Comparison of ENCODE assay signal across 1 cellular context in genomic region chr19:49718991-49719390, GRCh38.
TF ChIP-seq lines count a peak whose summit lies in the region.

No MANE protein-coding gene starts in this region.

TF ChIP-seq in WTC11, 78 proteins besides CTCF, POLR2A, EP300 and RAD21:
- no peak for TF ChIP-seq ZBTB21 (CRISPR knock-in tag; IDR thresholded peaks at IDR 0.05; ENCODE audit: borderline replicate concordance)
- no peak for TF ChIP-seq GRHL2 (CRISPR knock-in tag; IDR thresholded peaks at IDR 0.05; ENCODE audit: insufficient replicate concordance, severe bottlenecking)
- TF ChIP-seq RORB (CRISPR knock-in tag; IDR thresholded peaks at IDR 0.05): no peak
- TF ChIP-seq, protein P1, sequence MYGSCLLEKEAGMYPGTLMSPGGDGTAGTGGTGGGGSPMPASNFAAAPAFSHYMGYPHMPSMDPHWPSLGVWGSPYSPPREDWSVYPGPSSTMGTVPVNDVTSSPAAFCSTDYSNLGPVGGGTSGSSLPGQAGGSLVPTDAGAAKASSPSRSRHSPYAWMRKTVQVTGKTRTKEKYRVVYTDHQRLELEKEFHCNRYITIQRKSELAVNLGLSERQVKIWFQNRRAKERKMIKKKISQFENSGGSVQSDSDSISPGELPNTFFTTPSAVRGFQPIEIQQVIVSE (CRISPR knock-in tag; IDR thresholded peaks at IDR 0.05; ENCODE audit: borderline replicate concordance): no peak
- no peak for TF ChIP-seq ELF4 (CRISPR knock-in tag; IDR thresholded peaks at IDR 0.05; ENCODE audit: low read depth)
- no peak for TF ChIP-seq TEAD4 (CRISPR knock-in tag; IDR thresholded peaks at IDR 0.05)
- no peak for TF ChIP-seq ZNF219 (CRISPR knock-in tag; IDR thresholded peaks at IDR 0.05; ENCODE audit: borderline replicate concordance)
- TF ChIP-seq, protein P2, sequence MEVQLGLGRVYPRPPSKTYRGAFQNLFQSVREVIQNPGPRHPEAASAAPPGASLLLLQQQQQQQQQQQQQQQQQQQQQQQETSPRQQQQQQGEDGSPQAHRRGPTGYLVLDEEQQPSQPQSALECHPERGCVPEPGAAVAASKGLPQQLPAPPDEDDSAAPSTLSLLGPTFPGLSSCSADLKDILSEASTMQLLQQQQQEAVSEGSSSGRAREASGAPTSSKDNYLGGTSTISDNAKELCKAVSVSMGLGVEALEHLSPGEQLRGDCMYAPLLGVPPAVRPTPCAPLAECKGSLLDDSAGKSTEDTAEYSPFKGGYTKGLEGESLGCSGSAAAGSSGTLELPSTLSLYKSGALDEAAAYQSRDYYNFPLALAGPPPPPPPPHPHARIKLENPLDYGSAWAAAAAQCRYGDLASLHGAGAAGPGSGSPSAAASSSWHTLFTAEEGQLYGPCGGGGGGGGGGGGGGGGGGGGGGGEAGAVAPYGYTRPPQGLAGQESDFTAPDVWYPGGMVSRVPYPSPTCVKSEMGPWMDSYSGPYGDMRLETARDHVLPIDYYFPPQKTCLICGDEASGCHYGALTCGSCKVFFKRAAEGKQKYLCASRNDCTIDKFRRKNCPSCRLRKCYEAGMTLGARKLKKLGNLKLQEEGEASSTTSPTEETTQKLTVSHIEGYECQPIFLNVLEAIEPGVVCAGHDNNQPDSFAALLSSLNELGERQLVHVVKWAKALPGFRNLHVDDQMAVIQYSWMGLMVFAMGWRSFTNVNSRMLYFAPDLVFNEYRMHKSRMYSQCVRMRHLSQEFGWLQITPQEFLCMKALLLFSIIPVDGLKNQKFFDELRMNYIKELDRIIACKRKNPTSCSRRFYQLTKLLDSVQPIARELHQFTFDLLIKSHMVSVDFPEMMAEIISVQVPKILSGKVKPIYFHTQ (CRISPR knock-in tag; IDR thresholded peaks at IDR 0.05): no peak
- TF ChIP-seq ATF3 (CRISPR knock-in tag; conservative IDR thresholded peaks at IDR 0.05): no peak
- TF ChIP-seq, protein P3, sequence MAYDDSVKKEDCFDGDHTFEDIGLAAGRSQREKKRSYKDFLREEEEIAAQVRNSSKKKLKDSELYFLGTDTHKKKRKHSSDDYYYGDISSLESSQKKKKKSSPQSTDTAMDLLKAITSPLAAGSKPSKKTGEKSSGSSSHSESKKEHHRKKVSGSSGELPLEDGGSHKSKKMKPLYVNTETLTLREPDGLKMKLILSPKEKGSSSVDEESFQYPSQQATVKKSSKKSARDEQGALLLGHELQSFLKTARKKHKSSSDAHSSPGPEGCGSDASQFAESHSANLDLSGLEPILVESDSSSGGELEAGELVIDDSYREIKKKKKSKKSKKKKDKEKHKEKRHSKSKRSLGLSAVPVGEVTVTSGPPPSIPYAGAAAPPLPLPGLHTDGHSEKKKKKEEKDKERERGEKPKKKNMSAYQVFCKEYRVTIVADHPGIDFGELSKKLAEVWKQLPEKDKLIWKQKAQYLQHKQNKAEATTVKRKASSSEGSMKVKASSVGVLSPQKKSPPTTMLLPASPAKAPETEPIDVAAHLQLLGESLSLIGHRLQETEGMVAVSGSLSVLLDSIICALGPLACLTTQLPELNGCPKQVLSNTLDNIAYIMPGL (CRISPR knock-in tag; IDR thresholded peaks at IDR 0.05): no peak
- no peak for TF ChIP-seq ZBTB43 (CRISPR knock-in tag; IDR thresholded peaks at IDR 0.05)
- no peak for TF ChIP-seq ZNF416 (CRISPR knock-in tag; IDR thresholded peaks at IDR 0.05)
- no peak for TF ChIP-seq MYBL2 (CRISPR knock-in tag; IDR thresholded peaks at IDR 0.05)
- no peak for TF ChIP-seq CREM (CRISPR knock-in tag; IDR thresholded peaks at IDR 0.05)
- TF ChIP-seq TCF7 (CRISPR knock-in tag; IDR thresholded peaks at IDR 0.05; ENCODE audit: low read depth): no peak
- no peak for TF ChIP-seq USF2 (CRISPR knock-in tag; IDR thresholded peaks at IDR 0.05)
